In genomic region chr9:35135988-35136387, GRCh38 we compare ENCODE assay signal across 22 cellular contexts. TPM values are rescaled to one million over a fixed set of nuclear protein-coding genes. Genes with fewer than 3 reads are reported as not detected.
DNase-seq lines count a peak whose midpoint lies in the region; ATAC-seq, FAIRE-seq and TF ChIP-seq lines count a peak whose summit lies in the region.
"Had no signal": no experiment of that assay in that cellular context is flagged by ENCODE, and none has a peak within 500 bp of the region (broad histone marks: within the 10 kb centered on the region; RNA-seq: fewer than 3 reads in every experiment).

No MANE protein-coding gene starts in this region.

- TF ChIP-seq CTCF in NB4 (IDR thresholded peaks at IDR 0.05; ENCODE audit: low read depth, low read length) (no peak), K562 (IDR thresholded peaks at IDR 0.05 in 2 of 3, conservative IDR thresholded peaks at IDR 0.05 in 1 of 3; ENCODE audit: insufficient read depth in 2 of 3, low read depth in 1 of 3, low read length in 3 of 3) (no peak), GM10266 (IDR thresholded peaks at IDR 0.05; ENCODE audit: control insufficient read depth, insufficient read depth, low read depth, missing control alignments) (no peak), GM13977 (IDR thresholded peaks at IDR 0.05; ENCODE audit: extremely low read depth, insufficient read depth, missing control alignments) (no peak)

- TF ChIP-seq RAD21 in K562 (CRISPR knock-in tag; conservative IDR thresholded peaks at IDR 0.05 in 1 of 2, IDR thresholded peaks at IDR 0.05 in 1 of 2), result no peak

- no peak overlapping the region for H3K27ac ChIP-seq in K562 (ENCODE audit: extremely low read depth, low read depth, low read length)
- H3K27ac ChIP-seq: 22Rv1; A549; BLaER1 treated with 17β-estradiol and CSF1 and Interleukin-3, amounts not matched to agents 10 nM and 100 nM; C4-2B had no signal

- peak; percentile 16 for DNase-seq in NB4 (ENCODE audit: low read depth)
- DNase-seq in K562 (ENCODE audit: extremely low read depth in 1 of 4, low spot score in 3 of 4), result peak in 1 of 4 experiments; percentile 8
- peak; percentile 1 for DNase-seq in fibroblast of peridontal ligament (ENCODE audit: extremely low read depth)
- no peak for DNase-seq in GM10266 (ENCODE audit: extremely low spot score)
- no peak for DNase-seq in GM13977 (ENCODE audit: low spot score)
- no peak for DNase-seq in T1000 (lab: John Stamatoyannopoulos, UW)
- DNase-seq: AML-193; Caco-2; Calu3; CD4-positive, alpha-beta T cell; CD8-positive, alpha-beta T cell; DMS79 treated with DMSO at 0.1 percent for 48 hours; GF-D8 had no signal

- intact Hi-C loops in K562 (cut with micrococcal nuclease), result no loop called here

- no peaks in the 10 kb centered on the region for H3K9me1 ChIP-seq in K562 (ENCODE audit: control insufficient read depth, insufficient read depth, low read length)

- H3K9ac ChIP-seq in K562 (ENCODE audit: insufficient read depth in 1 of 2, low read depth in 2 of 2, low read length in 2 of 2), result no peak overlapping the region
- H3K9ac ChIP-seq: BLaER1 treated with 17β-estradiol and CSF1 and Interleukin-3, amounts not matched to agents 10 nM and 100 nM had no signal

- in situ Hi-C loops in K562 (cut with MboI) (no loop called here), GM13977 (cut with MboI; ENCODE audit: low pct_unique_long_range_greater_than_20kb, low sequenced_read_pairs, unreplicated experiment) (no loop called here)

- no peak overlapping the region for H2AFZ ChIP-seq in K562 (ENCODE audit: low read depth, low read length)

- TF ChIP-seq POLR2A in NB4 (IDR thresholded peaks at IDR 0.05; ENCODE audit: extremely low read depth, insufficient read length) (no peak), K562 (conservative IDR thresholded peaks at IDR 0.05) (no peak)

- ATAC-seq in K562, result no peak
- ATAC-seq: A549; CD8-positive, alpha-beta T cell; GM12878 had no signal

- no peaks in the 10 kb centered on the region for H3K27me3 ChIP-seq in K562 (ENCODE audit: control insufficient read depth in 2 of 2, insufficient read depth in 2 of 2, low read length in 2 of 2)
- H3K27me3 ChIP-seq: BLaER1 treated with 17β-estradiol and CSF1 and Interleukin-3, amounts not matched to agents 10 nM and 100 nM had no signal

- CTCF ChIA-PET in K562 (lab: Yijun Ruan, JAX; ENCODE audit: low intra/inter-chr PET ratio), result no interaction called here

- no peaks in the 10 kb centered on the region for H4K20me1 ChIP-seq in K562 (replicated peaks; ENCODE audit: control insufficient read depth, insufficient read depth, low read length)
- H4K20me1 ChIP-seq: BLaER1 treated with 17β-estradiol and CSF1 and Interleukin-3, amounts not matched to agents 10 nM and 100 nM had no signal

- WGBS in K562 (ENCODE audit: insufficient coverage, low coverage, missing lambda C conversion rate), result 28% methylated on average over 7 of the region's 7 CpGs

- no peak overlapping the region for H3K4me2 ChIP-seq in K562 (ENCODE audit: insufficient read depth, low read length)
- H3K4me2 ChIP-seq: A549; BLaER1 treated with 17β-estradiol and CSF1 and Interleukin-3, amounts not matched to agents 10 nM and 100 nM had no signal

- H3K79me2 ChIP-seq in K562 (ENCODE audit: control insufficient read depth, insufficient read depth, low read length), result no peaks in the 10 kb centered on the region

- no peaks in the 10 kb centered on the region for H3K9me3 ChIP-seq in K562 (replicated peaks; ENCODE audit: control insufficient read depth, insufficient read depth, low read depth, low read length)
- H3K9me3 ChIP-seq: Caco-2 had no signal

- H3K4me3 ChIP-seq in NB4 (ENCODE audit: low read depth, low read length), result no peak overlapping the region
- H3K4me3 ChIP-seq in K562, result no peak overlapping the region
- H3K4me3 ChIP-seq: A549; BLaER1 treated with 17β-estradiol and CSF1 and Interleukin-3, amounts not matched to agents 10 nM and 100 nM; GM12878 had no signal

- no peaks in the 10 kb centered on the region for H3K36me3 ChIP-seq in K562 (ENCODE audit: control insufficient read depth, insufficient read depth, low read length)
- H3K36me3 ChIP-seq: BLaER1 treated with 17β-estradiol and CSF1 and Interleukin-3, amounts not matched to agents 10 nM and 100 nM had no signal

- no peak for FAIRE-seq in K562 (lab: Jason Lieb, UNC)
- FAIRE-seq: A549, D721Med, G401.6, GM12878, GM12892, GM19239 had no signal

- TF ChIP-seq EP300 in K562 (IDR thresholded peaks at IDR 0.05; ENCODE audit: low read length), result no peak

- POLR2A ChIA-PET in K562 (lab: Yijun Ruan, JAX), result interaction anchor here (1.4 to 1.5 kb wide), 2 partner anchors 9 to 11 kb away, joined by 3 to 4 read pairs; no protein-coding TSS in a partner anchor

- BruUV-seq in K562 (replicated peaks; lab: Mats Ljungman, UMichigan), result no TSS peak

- peaks cover 0 to 8% of the 10 kb centered on the region in 2 experiments; a peak in 2 of 5 replicates for H3K4me1 ChIP-seq in K562 (replicated peaks in 1 of 2; ENCODE audit: control insufficient read depth in 2 of 2, insufficient read depth in 2 of 2, low read length in 2 of 2)
- H3K4me1 ChIP-seq: A549; BLaER1 treated with 17β-estradiol and CSF1 and Interleukin-3, amounts not matched to agents 10 nM and 100 nM; Caco-2 had no signal

RNA-seq across cellular contexts. Expression of gene ATOSB, which starts 20.3 kb away (rescaled TPM):
- total RNA-seq in K562 (2011; cell fraction: chromatin; rRNA removed; ENCODE audit: low replicate concordance), result 19.3 and 29.8 TPM in 2 replicates
- total RNA-seq in K562 (2011; cell fraction: nucleolus; rRNA removed), result 17.8 and 19.2 TPM in 2 replicates
- total RNA-seq in K562 (2011; cell fraction: nucleoplasm; rRNA removed), result 17.0 and 19.8 TPM in 2 replicates
- total RNA-seq in K562 (2014; rRNA removed), result 4.2 and 4.7 TPM in 2 replicates
- 2.1 and 2.3 TPM in 2 replicates for total RNA-seq in K562 (2014; rRNA removed; fragmentation: Illumina TruSeq; extraction: Trizol)
- total RNA-seq in K562 (2015; rRNA removed; fragmentation: Illumina TruSeq; extraction: Trizol), result 3.6 and 4.0 TPM in 2 replicates
- total RNA-seq in K562 (2021), result 4.0 and 6.0 TPM in 2 replicates
- 8.0 and 10.2 TPM in 2 replicates for polyA plus RNA-seq in K562 (2011; rRNA removed)
- 11.7 and 14.1 TPM in 2 replicates for polyA plus RNA-seq in K562 (2011; cell fraction: cytosol; rRNA removed)
- 45.1 and 49.8 TPM in 2 replicates for polyA plus RNA-seq in K562 (2011; cell fraction: nucleus; rRNA removed)
- 5.1 and 8.0 TPM in 2 replicates for polyA plus RNA-seq in K562 (2012)
- polyA plus RNA-seq in K562 (2014; fragmentation: Illumina TruSeq; extraction: Trizol), result 4.5 and 6.0 TPM in 2 replicates
- polyA plus RNA-seq in K562 (2014; fragmentation: Nextera tagmentation; extraction: Ambion mirVana), result 1 to 10 TPM in 1 of 2 experiments, under 1 TPM in 1; 0.45 to 1.1 TPM
- polyA plus RNA-seq in K562 (2014; rRNA removed), result 6.4 and 7.0 TPM in 2 replicates
- polyA minus RNA-seq in K562 (2011; rRNA and poly(A)+ RNA removed), result 4.9 and 5.3 TPM in 2 replicates
- polyA minus RNA-seq in K562 (2011; cell fraction: cytosol; rRNA and poly(A)+ RNA removed), result 2.0 and 2.4 TPM in 2 replicates
- polyA minus RNA-seq in K562 (2011; cell fraction: nucleus; rRNA and poly(A)+ RNA removed), result 8.8 and 14.0 TPM in 2 replicates

RNA-seq across cellular contexts. Expression of gene UNC13B, which starts 25.8 kb away (rescaled TPM):
- 17.4 and 35.0 TPM in 2 replicates for total RNA-seq in K562 (2011; cell fraction: chromatin; rRNA removed; ENCODE audit: low replicate concordance)
- 9.3 and 9.8 TPM in 2 replicates for total RNA-seq in K562 (2011; cell fraction: nucleolus; rRNA removed)
- total RNA-seq in K562 (2011; cell fraction: nucleoplasm; rRNA removed), result 9.5 and 11.1 TPM in 2 replicates
- total RNA-seq in K562 (2014; rRNA removed) (7.0 and 9.1 TPM in 2 replicates), K562 (2014; rRNA removed; fragmentation: Illumina TruSeq; extraction: Trizol) (8.9 and 9.6 TPM in 2 replicates), K562 (2015; rRNA removed; fragmentation: Illumina TruSeq; extraction: Trizol) (8.2 and 8.3 TPM in 2 replicates), K562 (2021) (11.1 and 11.5 TPM in 2 replicates)
- polyA plus RNA-seq in K562 (2011; rRNA removed) (7.5 and 10.0 TPM in 2 replicates), K562 (2014; fragmentation: Illumina TruSeq; extraction: Trizol) (10.0 and 11.3 TPM in 2 replicates), K562 (2014; fragmentation: Nextera tagmentation; extraction: Ambion mirVana) (1 to 10 TPM; 2.4 to 3.9 TPM), K562 (2014; rRNA removed) (8.6 and 9.0 TPM in 2 replicates)
- polyA plus RNA-seq in K562 (2011; cell fraction: cytosol; rRNA removed), result 7.6 and 8.1 TPM in 2 replicates
- polyA plus RNA-seq in K562 (2011; cell fraction: nucleus; rRNA removed), result 26.5 and 29.5 TPM in 2 replicates
- polyA plus RNA-seq in K562 (2012), result 8.2 and 9.3 TPM in 2 replicates
- 13.6 and 23.3 TPM in 2 replicates for polyA minus RNA-seq in K562 (2011; rRNA and poly(A)+ RNA removed)
- 8.3 and 9.6 TPM in 2 replicates for polyA minus RNA-seq in K562 (2011; cell fraction: cytosol; rRNA and poly(A)+ RNA removed)
- polyA minus RNA-seq in K562 (2011; cell fraction: nucleus; rRNA and poly(A)+ RNA removed), result 8.6 and 10.9 TPM in 2 replicates

RNA-seq across cellular contexts. Expression of gene STOML2, which starts 33.1 kb away (rescaled TPM):
- 76.3 and 158 TPM in 2 replicates for total RNA-seq in K562 (2011; cell fraction: chromatin; rRNA removed; ENCODE audit: low replicate concordance)
- total RNA-seq in K562 (2011; cell fraction: nucleolus; rRNA removed), result 104 and 106 TPM in 2 replicates
- 71.8 and 73.3 TPM in 2 replicates for total RNA-seq in K562 (2011; cell fraction: nucleoplasm; rRNA removed)
- total RNA-seq in K562 (2014; rRNA removed) (215 and 273 TPM in 2 replicates), K562 (2014; rRNA removed; fragmentation: Illumina TruSeq; extraction: Trizol) (109 and 132 TPM in 2 replicates), K562 (2015; rRNA removed; fragmentation: Illumina TruSeq; extraction: Trizol) (131 and 132 TPM in 2 replicates), K562 (2021) (211 and 214 TPM in 2 replicates)
- polyA plus RNA-seq in K562 (2011; rRNA removed) (196 and 209 TPM in 2 replicates), K562 (2014; fragmentation: Illumina TruSeq; extraction: Trizol) (174 and 184 TPM in 2 replicates), K562 (2014; fragmentation: Nextera tagmentation; extraction: Ambion mirVana) (100 to 1,000 TPM; 110 to 125 TPM), K562 (2014; rRNA removed) (220 and 244 TPM in 2 replicates)
- polyA plus RNA-seq in K562 (2011; cell fraction: cytosol; rRNA removed), result 233 and 355 TPM in 2 replicates
- polyA plus RNA-seq in K562 (2011; cell fraction: nucleus; rRNA removed), result 280 and 299 TPM in 2 replicates
- 165 and 193 TPM in 2 replicates for polyA plus RNA-seq in K562 (2012)
- 71.8 and 110 TPM in 2 replicates for polyA minus RNA-seq in K562 (2011; rRNA and poly(A)+ RNA removed)
- 42.0 and 53.1 TPM in 2 replicates for polyA minus RNA-seq in K562 (2011; cell fraction: cytosol; rRNA and poly(A)+ RNA removed)
- 30.8 and 50.8 TPM in 2 replicates for polyA minus RNA-seq in K562 (2011; cell fraction: nucleus; rRNA and poly(A)+ RNA removed)

RNA-seq across cellular contexts. Expression of gene PIGO, which starts 39.6 kb away (rescaled TPM):
- total RNA-seq in K562 (2011; cell fraction: chromatin; rRNA removed; ENCODE audit: low replicate concordance), result 32.8 and 68.6 TPM in 2 replicates
- total RNA-seq in K562 (2011; cell fraction: nucleolus; rRNA removed), result 47.4 and 50.4 TPM in 2 replicates
- total RNA-seq in K562 (2011; cell fraction: nucleoplasm; rRNA removed), result 42.5 and 44.3 TPM in 2 replicates
- 11.3 and 11.5 TPM in 2 replicates for total RNA-seq in K562 (2014; rRNA removed)
- total RNA-seq in K562 (2014; rRNA removed; fragmentation: Illumina TruSeq; extraction: Trizol), result 5.4 and 6.7 TPM in 2 replicates
- total RNA-seq in K562 (2015; rRNA removed; fragmentation: Illumina TruSeq; extraction: Trizol), result 5.7 TPM in 2 replicates
- total RNA-seq in K562 (2021), result 13.7 and 15.8 TPM in 2 replicates
- polyA plus RNA-seq in K562 (2011; rRNA removed), result 9.7 and 15.0 TPM in 2 replicates
- 14.0 and 17.3 TPM in 2 replicates for polyA plus RNA-seq in K562 (2011; cell fraction: cytosol; rRNA removed)
- polyA plus RNA-seq in K562 (2011; cell fraction: nucleus; rRNA removed), result 23.1 and 29.9 TPM in 2 replicates
- polyA plus RNA-seq in K562 (2012), result 8.0 and 12.3 TPM in 2 replicates
- 10.1 and 12.2 TPM in 2 replicates for polyA plus RNA-seq in K562 (2014; fragmentation: Illumina TruSeq; extraction: Trizol)
- 1 to 10 TPM; 5.6 to 5.9 TPM for polyA plus RNA-seq in K562 (2014; fragmentation: Nextera tagmentation; extraction: Ambion mirVana)
- polyA plus RNA-seq in K562 (2014; rRNA removed), result 10.2 and 11.1 TPM in 2 replicates
- polyA minus RNA-seq in K562 (2011; rRNA and poly(A)+ RNA removed), result 13.1 and 13.9 TPM in 2 replicates
- 10.6 and 15.7 TPM in 2 replicates for polyA minus RNA-seq in K562 (2011; cell fraction: cytosol; rRNA and poly(A)+ RNA removed)
- 11.6 and 15.0 TPM in 2 replicates for polyA minus RNA-seq in K562 (2011; cell fraction: nucleus; rRNA and poly(A)+ RNA removed)

RNA-seq across cellular contexts. Expression of gene FANCG, which starts 56.2 kb away (rescaled TPM):
- 129 and 224 TPM in 2 replicates for total RNA-seq in K562 (2011; cell fraction: chromatin; rRNA removed; ENCODE audit: low replicate concordance)
- total RNA-seq in K562 (2011; cell fraction: nucleolus; rRNA removed), result 134 and 157 TPM in 2 replicates
- total RNA-seq in K562 (2011; cell fraction: nucleoplasm; rRNA removed), result 133 and 142 TPM in 2 replicates
- total RNA-seq in K562 (2014; rRNA removed), result 27.3 and 30.8 TPM in 2 replicates
- 26.4 and 28.3 TPM in 2 replicates for total RNA-seq in K562 (2014; rRNA removed; fragmentation: Illumina TruSeq; extraction: Trizol)
- total RNA-seq in K562 (2015; rRNA removed; fragmentation: Illumina TruSeq; extraction: Trizol), result 30.0 and 31.0 TPM in 2 replicates
- total RNA-seq in K562 (2021), result 38.4 and 41.2 TPM in 2 replicates
- 30.4 and 34.6 TPM in 2 replicates for polyA plus RNA-seq in K562 (2011; rRNA removed)
- 27.2 and 33.0 TPM in 2 replicates for polyA plus RNA-seq in K562 (2011; cell fraction: cytosol; rRNA removed)
- 203 and 225 TPM in 2 replicates for polyA plus RNA-seq in K562 (2011; cell fraction: nucleus; rRNA removed)
- polyA plus RNA-seq in K562 (2012), result 40.8 and 55.4 TPM in 2 replicates
- polyA plus RNA-seq in K562 (2014; fragmentation: Illumina TruSeq; extraction: Trizol), result 33.3 and 34.4 TPM in 2 replicates
- 10 to 100 TPM in 1 of 2 experiments, 1 to 10 TPM in 1; 7.5 to 12.2 TPM for polyA plus RNA-seq in K562 (2014; fragmentation: Nextera tagmentation; extraction: Ambion mirVana)
- polyA plus RNA-seq in K562 (2014; rRNA removed), result 39.0 and 43.9 TPM in 2 replicates
- polyA minus RNA-seq in K562 (2011; rRNA and poly(A)+ RNA removed), result 17.1 and 23.9 TPM in 2 replicates
- 14.3 and 32.8 TPM in 2 replicates for polyA minus RNA-seq in K562 (2011; cell fraction: cytosol; rRNA and poly(A)+ RNA removed)
- 57.6 and 74.3 TPM in 2 replicates for polyA minus RNA-seq in K562 (2011; cell fraction: nucleus; rRNA and poly(A)+ RNA removed)

Comparison
In these comparisons a context has a peak if more than half of its experiments do, and no peak if none do; other contexts are left out.
1. DNase-seq: peak in NB4 (single experiment) and fibroblast of peridontal ligament (single experiment); none in GM10266 (single experiment), GM13977 (single experiment) and T1000 (single experiment).